Comparison of ENCODE assay signal across 21 cellular contexts in genomic region chr6:119453242-119453641, GRCh38.
"Had no signal": no experiment of that assay in that cellular context is flagged by ENCODE, and none has a peak within 500 bp of the region (broad histone marks: within the 10 kb centered on the region; RNA-seq: fewer than 3 reads in every experiment).

No MANE protein-coding gene starts in this region.

- H3K27ac ChIP-seq: gastroesophageal sphincter, heart right ventricle, vagina had no signal

- H3K27me3 ChIP-seq: gastroesophageal sphincter, heart right ventricle, vagina had no signal

- H3K36me3 ChIP-seq: gastroesophageal sphincter, heart right ventricle, vagina had no signal

- H3K27ac Mint-ChIP-seq: activated B cell treated with CpG ODN at 0.5 μM for 24 hours; activated CD4-positive, alpha-beta memory T cell treated with anti-CD3 and anti-CD28 coated beads, Interleukin-2, amount 10 ng/mL, durations not matched to agents 7 days and 5 days; activated naive CD8-positive, alpha-beta T cell treated with anti-CD3 and anti-CD28 coated beads for 36 hours; activated T-helper 17 cell treated with anti-CD3 and anti-CD28 coated beads, Interleukin-2, amount 50 U/mL, for 72 hours; memory B cell; naive thymus-derived CD4-positive, alpha-beta T cell; T-cell had no signal

- H3K27me3 Mint-ChIP-seq: activated B cell treated with CpG ODN at 0.5 μM for 24 hours; activated naive CD8-positive, alpha-beta T cell treated with anti-CD3 and anti-CD28 coated beads for 36 hours had no signal

- DNase-seq: activated B cell treated with CpG ODN at 0.5 μM for 24 hours; activated CD4-positive, alpha-beta memory T cell treated with anti-CD3 and anti-CD28 coated beads, Interleukin-2, amount 10 ng/mL, durations not matched to agents 7 days and 5 days; activated CD4-positive, alpha-beta T cell treated with anti-CD3 and anti-CD28 coated beads for 48 hours; activated naive CD4-positive, alpha-beta T cell; activated naive CD8-positive, alpha-beta T cell treated with anti-CD3 and anti-CD28 coated beads for 36 hours; activated T-cell treated with anti-CD3 and anti-CD28 coated beads, Interleukin-2, amount 50 U/mL, for 1 hour; cerebellar nuclear complex; effector CD4-positive, alpha-beta T cell; heart right ventricle; naive thymus-derived CD4-positive, alpha-beta T cell; nucleus accumbens; retina; stimulated activated CD8-positive, alpha-beta memory T cell treated with anti-CD3 and anti-CD28 coated beads, Interleukin-4, amount 100 ng/mL, for 48 hours; stimulated activated naive CD4-positive, alpha-beta T cell; T-cell; trophoblast cell had no signal

- H3K4me3 ChIP-seq: gastroesophageal sphincter, heart right ventricle, vagina had no signal

- H3K4me1 Mint-ChIP-seq: activated naive CD8-positive, alpha-beta T cell treated with anti-CD3 and anti-CD28 coated beads for 36 hours; activated T-helper 17 cell treated with anti-CD3 and anti-CD28 coated beads, Interleukin-2, amount 50 U/mL, for 72 hours; T-cell had no signal

- H3K9me3 ChIP-seq: gastroesophageal sphincter, heart right ventricle, vagina had no signal

- H3K4me1 ChIP-seq: vagina had no signal

- H3K4me3 Mint-ChIP-seq: activated B cell treated with CpG ODN at 0.5 μM for 24 hours; activated CD4-positive, alpha-beta memory T cell treated with anti-CD3 and anti-CD28 coated beads, Interleukin-2, amount 10 ng/mL, durations not matched to agents 7 days and 5 days; activated naive CD8-positive, alpha-beta T cell treated with anti-CD3 and anti-CD28 coated beads for 36 hours; activated T-helper 17 cell treated with anti-CD3 and anti-CD28 coated beads, Interleukin-2, amount 50 U/mL, for 72 hours; memory B cell; naive thymus-derived CD4-positive, alpha-beta T cell; T-cell had no signal

- H3K36me3 Mint-ChIP-seq: activated naive CD8-positive, alpha-beta T cell treated with anti-CD3 and anti-CD28 coated beads for 36 hours; T-cell had no signal

- ATAC-seq: activated T-helper 17 cell treated with anti-CD3 and anti-CD28 coated beads, Interleukin-2, amount 50 U/mL, for 72 hours; esophagus mucosa; gastroesophageal sphincter; heart right ventricle; naive thymus-derived CD4-positive, alpha-beta T cell; T-cell had no signal
